21 cellular contexts compared by ENCODE assay signal in genomic region chr5:51371052-51371451, GRCh38. TPM values are rescaled to one million over a fixed set of nuclear protein-coding genes. Genes with fewer than 3 reads are reported as not detected.
"Had no signal": no experiment of that assay in that cellular context is flagged by ENCODE, and none has a peak within 500 bp of the region (broad histone marks: within the 10 kb centered on the region; RNA-seq: fewer than 3 reads in every experiment).

No MANE protein-coding gene starts in this region.

- DNase-seq: cortex of kidney; dorsolateral prefrontal cortex; effector CD8-positive, alpha-beta T cell; foreskin melanocyte; head of caudate nucleus; left colon; mammary epithelial cell; mucosa of descending colon; naive thymus-derived CD8-positive, alpha-beta T cell; posterior cingulate gyrus; stimulated activated CD4-positive, alpha-beta T cell treated with anti-CD3 and anti-CD28 coated beads, Interleukin-2, amount 100 ng/mL, for 24 hours; stimulated activated CD4-positive, alpha-beta T cell treated with anti-CD3 and anti-CD28 coated beads, Interleukin-4, amount 100 ng/mL, for 4 hours; stimulated activated naive B cell treated with anti-CD40 and anti-IgM and Interleukin-4, amounts not matched to agents 10 μg/mL and 1 μg/mL and 100 μg/mL, for 72 hours; stomach; trophoblast cell had no signal

- H3K4me2 ChIP-seq: hepatocyte had no signal

- H3K27me3 ChIP-seq: stomach had no signal

- H3K4me3 ChIP-seq: dorsolateral prefrontal cortex, hepatocyte, mucosa of descending colon, stomach had no signal

- H3K27ac ChIP-seq: dorsolateral prefrontal cortex, hepatocyte, neutrophil had no signal

- H2AFZ ChIP-seq: hepatocyte had no signal

- H3K36me3 ChIP-seq: neutrophil, stomach had no signal

- H3K9me3 ChIP-seq: mucosa of descending colon, neutrophil, stomach had no signal

- ATAC-seq: left colon; mucosa of descending colon; naive thymus-derived CD8-positive, alpha-beta T cell; sciatic nerve; stimulated activated naive B cell treated with anti-CD40 and anti-IgM and Interleukin-4, amounts not matched to agents 10 μg/mL and 1 μg/mL and 100 μg/mL, for 72 hours had no signal

RNA-seq across cellular contexts. Expression of gene ISL1, which starts 12.2 kb away (rescaled TPM):
- total RNA-seq: dorsolateral prefrontal cortex; liver; naive thymus-derived CD8-positive, alpha-beta T cell; osteoblast; pulmonary artery endothelial cell had no signal
- polyA plus RNA-seq: liver; mammary epithelial cell; naive thymus-derived CD8-positive, alpha-beta T cell had no signal
